In the genomic region with DNA sequence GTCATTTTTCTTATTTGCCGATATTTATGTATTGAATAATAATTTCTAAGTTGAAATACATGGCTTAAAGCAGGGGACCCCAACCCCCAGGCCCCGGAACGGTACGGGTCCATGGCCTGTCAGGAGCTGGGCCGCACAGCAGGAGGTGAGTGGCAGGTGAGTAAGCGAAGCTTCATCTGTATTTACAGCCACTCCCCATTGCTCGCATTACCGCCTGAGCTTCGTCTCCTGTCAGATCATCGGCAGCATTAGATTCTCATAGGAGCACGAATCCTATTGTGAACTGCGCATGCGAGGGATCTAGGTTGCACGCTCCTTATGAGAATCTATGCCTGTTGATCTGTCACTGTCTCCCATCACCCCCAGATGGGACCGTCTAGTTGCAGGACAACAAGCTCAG, we compare ENCODE assay signal across 30 cellular contexts. TPM values are rescaled to one million over a fixed set of nuclear protein-coding genes. Genes with fewer than 3 reads are reported as not detected.
DNase-seq lines count a peak whose midpoint lies in the region; ATAC-seq lines count a peak whose summit lies in the region.
"Had no signal": no experiment of that assay in that cellular context is flagged by ENCODE, and none has a peak within 500 bp of the region (broad histone marks: within the 10 kb centered on the region; RNA-seq: fewer than 3 reads in every experiment).

No MANE protein-coding gene starts in this region.

- no peaks in the 10 kb centered on the region for H3K36me3 ChIP-seq in MG63
- H3K36me3 ChIP-seq: brain microvascular endothelial cell, neutrophil, right lobe of liver, tibial nerve had no signal

- H3K27me3 ChIP-seq in MG63: no peaks in the 10 kb centered on the region
- H3K27me3 ChIP-seq: brain microvascular endothelial cell, dorsolateral prefrontal cortex, neutrophil, right lobe of liver, tibial nerve had no signal

- DNase-seq in SHP77 (lab: John Stamatoyannopoulos, UW) (peak; percentile 2 to 16), SHP77 treated with DMSO at 0.1 percent for 48 hours (lab: John Stamatoyannopoulos, UW) (no peak), NCI-H2081 (lab: John Stamatoyannopoulos, UW) (peak; percentile 79 to 91), NCI-H748 (lab: John Stamatoyannopoulos, UW; ENCODE audit: unreplicated experiment) (peak; percentile 87), kidney glomerular epithelial cell (lab: John Stamatoyannopoulos, UW) (no peak), MG63 (no peak), Right ventricle myocardium inferior (ENCODE audit: missing footprints) (no peak)
- DNase-seq: activated B cell treated with CpG ODN at 0.5 μM for 24 hours; activated naive CD4-positive, alpha-beta T cell treated with anti-CD3 and anti-CD28 coated beads, Interleukin-2, amount 10 ng/mL, durations not matched to agents 7 days and 5 days; amniotic stem cell; brain microvascular endothelial cell; DND-41; dorsolateral prefrontal cortex; HCEC 1CT; hippocampal formation; left ventricle myocardium superior; naive B cell; NK-92 treated with Interleukin-12 subunit alpha and Interleukin-12 subunit beta, amount 100 ng/mL, for 24 hours; right lobe of liver; SIG-M5; stimulated activated CD4-positive, alpha-beta T cell treated with anti-CD3 and anti-CD28 coated beads, Interleukin-2, amount 100 ng/mL, for 48 hours; SW 1271; T1000 had no signal

- no peaks in the 10 kb centered on the region for H3K9me3 ChIP-seq in MG63
- H3K9me3 ChIP-seq: neutrophil, right lobe of liver, tibial nerve had no signal

- no peak overlapping the region for H3K4me3 ChIP-seq in MG63
- H3K4me3 ChIP-seq: dorsolateral prefrontal cortex, right lobe of liver, tibial nerve had no signal

- no peak for ATAC-seq in Right ventricle myocardium inferior
- no peak for ATAC-seq in HG02970 (IDR thresholded peaks at IDR 0.05; ENCODE audit: low FRiP score, unreplicated experiment)
- ATAC-seq: left ventricle myocardium superior, right lobe of liver had no signal

- intact Hi-C loops in Right ventricle myocardium inferior (cut with DNase I): no loop called here

RNA-seq across cellular contexts. Expression of a gene that starts 4.5 kb away (rescaled TPM):
- total RNA-seq in MG63 (2014; rRNA removed; shearing (Covaris generic); ENCODE audit: low replicate concordance): 33.2 and 38.9 TPM in 2 replicates
- total RNA-seq in Right ventricle myocardium inferior: 21.7 TPM

RNA-seq across cellular contexts. Expression of a gene that starts 4.9 kb away (rescaled TPM):
- 46.4 and 71.1 TPM in 2 replicates for total RNA-seq in MG63 (2014; rRNA removed; shearing (Covaris generic); ENCODE audit: low replicate concordance)
- 381 TPM for total RNA-seq in Right ventricle myocardium inferior

RNA-seq across cellular contexts. Expression of a gene that starts 42.5 kb away (rescaled TPM):
- not detected in 2 replicates for total RNA-seq in MG63 (2014; rRNA removed; shearing (Covaris generic); ENCODE audit: low replicate concordance)
- not detected for total RNA-seq in Right ventricle myocardium inferior
- total RNA-seq: activated T-helper 1 cell treated with anti-CD3 and anti-CD28 coated beads, Interleukin-12 subunit alpha, Interleukin-12 subunit beta, Interleukin-2, Interleukin-4 antibody, amounts not matched to agents 30 ng/mL and 10 ng/mL and 1 ng/mL, durations not matched to agents 14 hours and 24 hours and 36 hours; B cell; fibroblast of lung; left ventricle myocardium superior; mesothelial cell of epicardium; right lobe of liver had no signal

Comparison
In these comparisons a context has a peak if more than half of its experiments do, and no peak if none do; other contexts are left out.
1. DNase-seq: peak in SHP77 (2 of 2), NCI-H2081 (2 of 2) and NCI-H748 (single experiment); none in SHP77 treated with DMSO at 0.1 percent for 48 hours (single experiment), kidney glomerular epithelial cell (single experiment), MG63 (single experiment) and Right ventricle myocardium inferior (single experiment).